ENCODE assay signal across 8 cellular contexts in the genomic region with DNA sequence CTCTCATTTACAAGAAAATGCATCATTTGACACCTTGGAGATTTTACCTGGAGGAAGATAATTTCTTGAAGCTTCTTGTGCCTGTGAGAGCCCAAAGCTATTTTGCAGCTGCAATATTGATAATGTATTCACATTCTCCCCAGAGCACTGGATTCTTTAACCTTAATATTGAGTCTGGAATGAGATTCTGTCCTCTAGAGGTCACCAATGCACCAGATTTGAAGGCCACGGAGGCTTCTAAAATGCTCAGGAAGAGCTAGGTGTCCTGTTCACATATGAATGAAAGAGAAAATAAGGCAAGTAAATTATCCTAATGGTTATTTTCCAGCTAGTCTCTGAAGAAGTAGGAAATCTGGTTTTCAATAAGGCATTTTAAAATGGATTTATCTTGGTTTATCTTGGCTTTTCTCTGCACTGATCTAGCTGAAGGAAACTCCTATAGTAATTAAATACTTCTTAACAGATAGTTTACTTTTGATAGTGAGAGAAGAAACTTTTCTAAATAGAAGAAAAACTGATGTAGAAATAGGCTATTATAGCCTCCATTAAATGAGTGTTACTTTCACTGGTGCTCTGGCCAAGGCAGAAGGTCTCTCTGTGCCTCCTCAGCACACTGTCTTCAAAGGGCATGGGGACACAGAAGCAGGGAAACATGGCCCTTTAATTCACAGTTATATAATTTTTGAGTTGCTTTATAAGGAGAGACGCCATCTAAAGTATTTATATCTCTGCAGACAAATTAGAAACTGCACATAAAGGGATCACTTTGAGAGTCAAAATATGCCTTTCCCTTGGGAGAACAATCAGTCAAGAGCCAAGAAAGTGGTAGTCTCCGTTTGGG.
DNase-seq lines count a peak whose midpoint lies in the region; ATAC-seq and TF ChIP-seq lines count a peak whose summit lies in the region.

No MANE protein-coding gene starts in this region.

- no peaks in the 10 kb centered on the region for H3K27me3 ChIP-seq in SJCRH30

- H3K27ac ChIP-seq in SJCRH30 = no peak overlapping the region

- no peaks in the 10 kb centered on the region for H3K36me3 Mint-ChIP-seq in mesothelial cell of epicardium
- H3K36me3 Mint-ChIP-seq in stimulated activated effector memory CD8-positive, alpha-beta T cell treated with anti-CD3 and anti-CD28 coated beads, Interleukin-12 subunit alpha, Interleukin-12 subunit beta, amount 100 ng/mL, for 72 hours = no peaks in the 10 kb centered on the region
- no peaks in the 10 kb centered on the region for H3K36me3 Mint-ChIP-seq in activated CD8-positive, alpha-beta memory T cell treated with anti-CD3 and anti-CD28 coated beads, Interleukin-2, amount 10 ng/mL, durations not matched to agents 7 days and 5 days

- no peaks in the 10 kb centered on the region for H3K9me3 Mint-ChIP-seq in mesothelial cell of epicardium
- no peaks in the 10 kb centered on the region for H3K9me3 Mint-ChIP-seq in stimulated activated effector memory CD8-positive, alpha-beta T cell treated with anti-CD3 and anti-CD28 coated beads, Interleukin-12 subunit alpha, Interleukin-12 subunit beta, amount 100 ng/mL, for 72 hours
- H3K9me3 Mint-ChIP-seq in activated CD8-positive, alpha-beta memory T cell treated with anti-CD3 and anti-CD28 coated beads, Interleukin-2, amount 10 ng/mL, durations not matched to agents 7 days and 5 days (ENCODE audit: low read depth) = no peaks in the 10 kb centered on the region

- H3K36me3 ChIP-seq in SJCRH30 = no peaks in the 10 kb centered on the region

- no peaks in the 10 kb centered on the region for H3K27me3 Mint-ChIP-seq in mesothelial cell of epicardium (ENCODE audit: low read depth)
- H3K27me3 Mint-ChIP-seq in activated CD8-positive, alpha-beta memory T cell treated with anti-CD3 and anti-CD28 coated beads, Interleukin-2, amount 10 ng/mL, durations not matched to agents 7 days and 5 days = peaks cover 9% of the 10 kb centered on the region

- TF ChIP-seq CTCF in epithelial cell of esophagus (IDR thresholded peaks at IDR 0.05; ENCODE audit: insufficient read depth, low read depth, low read length, missing control alignments) (peak; percentile 71), mesothelial cell of epicardium (IDR thresholded peaks at IDR 0.05; ENCODE audit: unreplicated experiment) (peak; percentile 33)

- H3K4me1 Mint-ChIP-seq in mesothelial cell of epicardium = peaks cover 71% of the 10 kb centered on the region
- H3K4me1 Mint-ChIP-seq in stimulated activated effector memory CD8-positive, alpha-beta T cell treated with anti-CD3 and anti-CD28 coated beads, Interleukin-12 subunit alpha, Interleukin-12 subunit beta, amount 100 ng/mL, for 72 hours = no peaks in the 10 kb centered on the region
- H3K4me1 Mint-ChIP-seq in activated CD8-positive, alpha-beta memory T cell treated with anti-CD3 and anti-CD28 coated beads, Interleukin-2, amount 10 ng/mL, durations not matched to agents 7 days and 5 days = no peaks in the 10 kb centered on the region

- ATAC-seq in GM18502 (IDR thresholded peaks at IDR 0.05; ENCODE audit: poor library complexity, unreplicated experiment) = peak; percentile 71
- ATAC-seq in stimulated activated effector memory CD8-positive, alpha-beta T cell treated with anti-CD3 and anti-CD28 coated beads, Interleukin-12 subunit alpha, Interleukin-12 subunit beta, amount 100 ng/mL, for 72 hours = no peak
- no peak for ATAC-seq in activated CD8-positive, alpha-beta memory T cell treated with anti-CD3 and anti-CD28 coated beads, Interleukin-2, amount 10 ng/mL, durations not matched to agents 7 days and 5 days

- H3K4me3 ChIP-seq in SJCRH30 = no peak overlapping the region
- H3K4me3 ChIP-seq in epithelial cell of esophagus (ENCODE audit: low read length) = no peak overlapping the region

- DNase-seq in CD1c-positive myeloid dendritic cell (ENCODE audit: extremely low spot score) (peak; percentile 56), KG1 (lab: John Stamatoyannopoulos, UW) (peak; percentile 37), SJCRH30 (peak; percentile 51 to 87), epithelial cell of esophagus (ENCODE audit: low read depth) (peak; percentile 80), mesothelial cell of epicardium (ENCODE audit: low spot score in 2 of 2, unreplicated experiment in 2 of 2) (peak in 1 of 2 experiments; percentile 53)
- DNase-seq in stimulated activated effector memory CD8-positive, alpha-beta T cell treated with anti-CD3 and anti-CD28 coated beads, Interleukin-12 subunit alpha, Interleukin-12 subunit beta, amount 100 ng/mL, for 72 hours (ENCODE audit: low spot score in 2 of 2) = no peak
- DNase-seq in activated CD8-positive, alpha-beta memory T cell treated with anti-CD3 and anti-CD28 coated beads, Interleukin-2, amount 10 ng/mL, durations not matched to agents 7 days and 5 days = no peak

- peaks cover 52% of the 10 kb centered on the region for H3K4me1 ChIP-seq in SJCRH30

- peak overlapping the region; percentile 28 for H3K4me3 Mint-ChIP-seq in mesothelial cell of epicardium
- H3K4me3 Mint-ChIP-seq in stimulated activated effector memory CD8-positive, alpha-beta T cell treated with anti-CD3 and anti-CD28 coated beads, Interleukin-12 subunit alpha, Interleukin-12 subunit beta, amount 100 ng/mL, for 72 hours = no peak overlapping the region
- no peak overlapping the region for H3K4me3 Mint-ChIP-seq in activated CD8-positive, alpha-beta memory T cell treated with anti-CD3 and anti-CD28 coated beads, Interleukin-2, amount 10 ng/mL, durations not matched to agents 7 days and 5 days

- H3K27ac Mint-ChIP-seq in mesothelial cell of epicardium = peak overlapping the region; percentile 86
- H3K27ac Mint-ChIP-seq in stimulated activated effector memory CD8-positive, alpha-beta T cell treated with anti-CD3 and anti-CD28 coated beads, Interleukin-12 subunit alpha, Interleukin-12 subunit beta, amount 100 ng/mL, for 72 hours = no peak overlapping the region
- H3K27ac Mint-ChIP-seq in activated CD8-positive, alpha-beta memory T cell treated with anti-CD3 and anti-CD28 coated beads, Interleukin-2, amount 10 ng/mL, durations not matched to agents 7 days and 5 days = no peak overlapping the region

- CTCF ChIA-PET in activated CD8-positive, alpha-beta memory T cell treated with anti-CD3 and anti-CD28 coated beads, Interleukin-2, amount 10 ng/mL, durations not matched to agents 7 days and 5 days (lab: Charles Lee) = interaction anchor here (0.6 to 2.3 kb wide), 5 partner anchors 280 to 983 kb away, joined by 3 to 16 read pairs (median 3); a partner anchor contains a TSS

- H3K9me3 ChIP-seq in SJCRH30 (replicated peaks) = no peaks in the 10 kb centered on the region

Comparison
In these comparisons a context has a peak if more than half of its experiments do, and no peak if none do; other contexts are left out.
1. DNase-seq: peak in CD1c-positive myeloid dendritic cell (single experiment), KG1 (single experiment), SJCRH30 (2 of 2) and epithelial cell of esophagus (single experiment); none in stimulated activated effector memory CD8-positive, alpha-beta T cell treated with anti-CD3 and anti-CD28 coated beads, Interleukin-12 subunit alpha, Interleukin-12 subunit beta, amount 100 ng/mL, for 72 hours (0 of 2) and activated CD8-positive, alpha-beta memory T cell treated with anti-CD3 and anti-CD28 coated beads, Interleukin-2, amount 10 ng/mL, durations not matched to agents 7 days and 5 days (single experiment).